ENCODE assay signal across 1 cellular context in genomic region chr7:103805376-103805775, GRCh38.
TF ChIP-seq lines count a peak whose summit lies in the region.

No MANE protein-coding gene starts in this region.

TF ChIP-seq in GM23338, 12 proteins besides CTCF, POLR2A, EP300 and RAD21 (continued from another document):
- TF ChIP-seq NANOG (IDR thresholded peaks at IDR 0.05; ENCODE audit: borderline replicate concordance) (no peak), ZNF331 (CRISPR knock-in tag; IDR thresholded peaks at IDR 0.05; ENCODE audit: low read depth) (no peak), EZH2 (IDR thresholded peaks at IDR 0.05; ENCODE audit: low read depth, unreplicated experiment) (no peak), EZH2phosphoT487 (IDR thresholded peaks at IDR 0.05; ENCODE audit: unreplicated experiment) (no peak), CREB1 (CRISPR knock-in tag; IDR thresholded peaks at IDR 0.05; ENCODE audit: low read depth) (no peak), ZNF114 (CRISPR knock-in tag; IDR thresholded peaks at IDR 0.05) (no peak)
